In genomic region chr19:6752257-6753177, GRCh38 we compare ENCODE assay signal across 1 cellular context.
TF ChIP-seq lines count a peak whose summit lies in the region.

No MANE protein-coding gene starts in this region.

TF ChIP-seq in HepG2, 621 proteins besides CTCF, POLR2A, EP300 and RAD21 (continued from another document):
- TF ChIP-seq ZNF839 (CRISPR knock-in tag; IDR thresholded peaks at IDR 0.05; ENCODE audit: borderline replicate concordance) = no peak
- TF ChIP-seq ARNTL (CRISPR knock-in tag; IDR thresholded peaks at IDR 0.05) = peak; percentile 42
